Comparison of ENCODE assay signal across 8 cellular contexts in genomic region chr13:48094781-48095502, GRCh38. TPM values are rescaled to one million over a fixed set of nuclear protein-coding genes. Genes with fewer than 3 reads are reported as not detected.
DNase-seq lines count a peak whose midpoint lies in the region; ATAC-seq and TF ChIP-seq lines count a peak whose summit lies in the region.

MED4 (minus strand) TSS chr13:48095104; CDS start chr13:48095078, 26 bp downstream.

- H3K4me3 ChIP-seq in CD4-positive, alpha-beta memory T cell (ENCODE audit: low read length in 2 of 2), result peak within 1 kb of the TSS; percentile 73 to 76
- H3K4me3 ChIP-seq in dorsolateral prefrontal cortex (peak within 1 kb of the TSS; percentile 57 to 100 (median 97)), liver (ENCODE audit: low read depth in 1 of 3, low read length in 3 of 3) (peak within 1 kb of the TSS; percentile 77 to 98 (median 97))

- H3K36me3 Mint-ChIP-seq in CD4-positive, alpha-beta memory T cell, result peaks cover 0 to 19% of the 10 kb centered on the region in 2 donors

- whole genome bisulfite sequencing in liver, result 12% methylated on average over 54 of the region's 54 CpGs

- H3K9ac ChIP-seq in liver (ENCODE audit: low read depth in 1 of 2, low read length in 2 of 2), result peak within 1 kb of the TSS; percentile 88

- TF ChIP-seq CTCF in dorsolateral prefrontal cortex (IDR thresholded peaks at IDR 0.05 in 54 of 56, conservative IDR thresholded peaks at IDR 0.05 in 2 of 56; ENCODE audit: low read depth in 1 of 56, partially characterized antibody in 56 of 56) (peak in 55 of 56 donors; percentile 99 to 100 (median 100)), liver (IDR thresholded peaks at IDR 0.05; ENCODE audit: low read depth, low read length, missing input control) (peak; percentile 98)

- ATAC-seq in GM19397 (IDR thresholded peaks at IDR 0.05; ENCODE audit: unreplicated experiment) (peak; percentile 97), HG03571 (IDR thresholded peaks at IDR 0.05; ENCODE audit: unreplicated experiment) (peak; percentile 89)

- TF ChIP-seq RAD21 in liver (IDR thresholded peaks at IDR 0.05), result peak; percentile 70 to 83

- H3K4me1 ChIP-seq in CD4-positive, alpha-beta memory T cell (ENCODE audit: insufficient read depth, low read length), result peaks cover 37% of the 10 kb centered on the region
- peaks cover 6 to 44% (median 26%) of the 10 kb centered on the region in 4 donors for H3K4me1 ChIP-seq in liver (ENCODE audit: control insufficient read depth in 4 of 4, insufficient read depth in 4 of 4, low read length in 3 of 4)

- DNase-seq in CD4-positive, alpha-beta memory T cell, result peak; percentile 95 to 98 (median 97)
- peak; percentile 83 for DNase-seq in NCI-H774 (lab: John Stamatoyannopoulos, UW)
- DNase-seq in activated CD4-positive, alpha-beta T cell treated with anti-CD3 and anti-CD28 coated beads, Interleukin-2, amount 50 U/mL, for 48 hours, result peak; percentile 98
- peak; percentile 88 to 98 (median 92) for DNase-seq in dorsolateral prefrontal cortex
- peak; percentile 98 for DNase-seq in stimulated activated CD4-positive, alpha-beta T cell treated with anti-CD3 and anti-CD28 coated beads, Interleukin-4, amount 100 ng/mL, for 24 hours

- POLR2A ChIA-PET in CD4-positive, alpha-beta memory T cell (lab: Charles Lee; ENCODE audit: partially characterized antibody), result interaction anchor here (0.6 to 2.6 kb wide), 17 partner anchors 14 to 1518 kb away, joined by 3 to 39 read pairs (median 5); partner anchors contain the start of genes ITM2B, NUDT15, RB1 and RCBTB2

- CTCF ChIA-PET in CD4-positive, alpha-beta memory T cell (lab: Charles Lee; ENCODE audit: partially characterized antibody), result interaction anchor here (0.6 to 2.6 kb wide), 30 partner anchors 9 to 1647 kb away, joined by 3 to 25 read pairs (median 4); partner anchors contain the start of genes ITM2B and NUDT15

- peaks cover 0 to 2% (median 0%) of the 10 kb centered on the region in 8 donors for H3K9me3 Mint-ChIP-seq in CD4-positive, alpha-beta memory T cell

- no peaks in the 10 kb centered on the region for H3K27me3 ChIP-seq in CD4-positive, alpha-beta memory T cell (ENCODE audit: insufficient read depth, low read length)
- H3K27me3 ChIP-seq in dorsolateral prefrontal cortex (no peaks in the 10 kb centered on the region), liver (ENCODE audit: control insufficient read depth in 4 of 4, insufficient read depth in 4 of 4, low read length in 3 of 4) (no peaks in the 10 kb centered on the region)

- H3K9me3 ChIP-seq in CD4-positive, alpha-beta memory T cell (ENCODE audit: control insufficient read depth in 1 of 2, low read length in 2 of 2), result no peaks in the 10 kb centered on the region
- no peaks in the 10 kb centered on the region for H3K9me3 ChIP-seq in liver (ENCODE audit: control insufficient read depth in 4 of 4, low read length in 3 of 4)

- peak within 1 kb of the TSS; percentile 92 to 99 (median 98) for H3K27ac Mint-ChIP-seq in CD4-positive, alpha-beta memory T cell

- no peaks in the 10 kb centered on the region for H3K36me3 ChIP-seq in CD4-positive, alpha-beta memory T cell (ENCODE audit: insufficient read depth, low read length)
- no peaks in the 10 kb centered on the region for H3K36me3 ChIP-seq in liver (ENCODE audit: control insufficient read depth in 4 of 4, insufficient read depth in 3 of 4, low read depth in 1 of 4, low read length in 3 of 4)

- peaks cover 24 to 54% (median 35%) of the 10 kb centered on the region in 4 donors for H3K4me1 Mint-ChIP-seq in CD4-positive, alpha-beta memory T cell

- H3K27ac ChIP-seq in CD4-positive, alpha-beta memory T cell (ENCODE audit: low read depth, low read length), result peak within 1 kb of the TSS; percentile 96
- peak within 1 kb of the TSS in 57 of 59 donors; percentile 5 to 96 (median 80) for H3K27ac ChIP-seq in dorsolateral prefrontal cortex
- peak within 1 kb of the TSS; percentile 62 to 65 for H3K27ac ChIP-seq in liver (ENCODE audit: low read depth in 1 of 2, low read length in 2 of 2)

- peaks cover 0 to 2% of the 10 kb centered on the region in 2 donors for H3K27me3 Mint-ChIP-seq in CD4-positive, alpha-beta memory T cell

- intact Hi-C loops in CD4-positive, alpha-beta memory T cell (cut with micrococcal nuclease), result loop anchor here (1.0 to 5.0 kb wide), 8 partner anchors 32 to 1347 kb away; partner anchors contain the start of genes CAB39L, CYSLTR2, FNDC3A and SETDB2
- intact Hi-C loops in dorsolateral prefrontal cortex (cut with DNase I), result loop anchor here (1.0 to 10.0 kb wide), 7 partner anchors 57 to 490 kb away; partner anchors contain the start of genes ITM2B (in 2 of the 2), RB1 (in 2 of the 2) and NUDT15 (in 1 of the 2)

- peak within 1 kb of the TSS; percentile 93 to 98 (median 96) for H3K4me3 Mint-ChIP-seq in CD4-positive, alpha-beta memory T cell

TF ChIP-seq in liver, 16 proteins besides CTCF, POLR2A, EP300 and RAD21:
- TF ChIP-seq YY1 (IDR thresholded peaks at IDR 0.05) (peak; percentile 99), RXRA (IDR thresholded peaks at IDR 0.05) (peak; percentile 46 to 49), FOXA2 (IDR thresholded peaks at IDR 0.05) (no peak), FOXA1 (IDR thresholded peaks at IDR 0.05) (peak; percentile 58), ATF3 (IDR thresholded peaks at IDR 0.05) (no peak), REST (IDR thresholded peaks at IDR 0.05) (peak; percentile 45), HNF4G (IDR thresholded peaks at IDR 0.05) (no peak), NR2F2 (IDR thresholded peaks at IDR 0.05) (no peak), EGR1 (IDR thresholded peaks at IDR 0.05; ENCODE audit: low read depth in 2 of 2) (peak in 1 of 2 donors; percentile 68), SP1 (IDR thresholded peaks at IDR 0.05) (peak; percentile 42), TAF1 (conservative IDR thresholded peaks at IDR 0.05) (no peak), HNF4A (conservative IDR thresholded peaks at IDR 0.05) (no peak), MAX (IDR thresholded peaks at IDR 0.05) (peak; percentile 52), ZBTB33 (IDR thresholded peaks at IDR 0.05) (peak; percentile 93), JUND (IDR thresholded peaks at IDR 0.05) (no peak), GABPA (IDR thresholded peaks at IDR 0.05 in 1 of 2, conservative IDR thresholded peaks at IDR 0.05 in 1 of 2) (peak; percentile 60 to 94)

RNA-seq across cellular contexts. Expression of gene MED4, which starts in this region (rescaled TPM):
- total RNA-seq in CD4-positive, alpha-beta memory T cell, result 10 to 100 TPM; 50.6 to 53.5 TPM
- polyA plus RNA-seq in CD4-positive, alpha-beta memory T cell, result 100 to 1,000 TPM in 1 of 2 donors, 10 to 100 TPM in 1; 89.0 to 132 TPM
- total RNA-seq in dorsolateral prefrontal cortex, result 10 to 100 TPM; 25.6 to 57.8 (median 42.3) TPM
- total RNA-seq in liver, result 10 to 100 TPM; 18.2 to 22.8 TPM
- 10 to 100 TPM; 22.3 to 32.4 TPM for polyA plus RNA-seq in liver

Comparison
In these comparisons a context has a peak if more than half of its experiments do, and no peak if none do; other contexts are left out.
1. Peak in every context shown above with its lines: DNase-seq, ATAC-seq, H3K4me3 ChIP-seq and H3K27ac ChIP-seq.